Comparison of ENCODE assay signal across 18 cellular contexts in the genomic region with DNA sequence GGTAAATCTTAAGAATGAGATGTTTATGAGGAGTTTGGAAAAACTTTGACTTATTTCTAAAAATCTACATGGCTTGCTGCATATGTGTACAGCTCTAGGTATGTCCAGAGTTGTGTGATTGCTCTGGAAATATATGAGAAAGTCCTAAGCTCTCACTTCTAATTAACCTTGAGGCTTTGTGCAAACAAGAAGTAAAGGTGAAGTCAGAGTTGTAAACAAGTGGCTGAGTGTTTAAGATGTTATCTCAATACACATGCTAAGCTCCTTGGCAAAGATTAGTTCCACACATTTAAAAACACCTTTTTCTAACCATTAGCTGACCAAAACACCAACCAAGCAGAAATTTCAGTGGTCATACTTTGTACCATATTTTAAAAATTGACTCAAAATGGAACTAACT.
"Had no signal": no experiment of that assay in that cellular context is flagged by ENCODE, and none has a peak within 500 bp of the region (broad histone marks: within the 10 kb centered on the region; RNA-seq: fewer than 3 reads in every experiment).

No MANE protein-coding gene starts in this region.

- DNase-seq: activated CD4-positive, alpha-beta T cell treated with anti-CD3 and anti-CD28 coated beads, Interleukin-2, amount 50 U/mL, for 1 hour; activated naive CD4-positive, alpha-beta T cell; anterior cingulate cortex; effector memory CD4-positive, alpha-beta T cell; naive thymus-derived CD4-positive, alpha-beta T cell; psoas muscle; right lobe of liver; spleen; stimulated activated naive CD8-positive, alpha-beta T cell treated with anti-CD3 and anti-CD28 coated beads, Interleukin-15, amount 100 ng/mL, for 72 hours; T-helper 17 cell; testis; upper lobe of right lung had no signal

- H3K9me3 ChIP-seq: neutrophil, psoas muscle, right lobe of liver, testis, upper lobe of right lung had no signal

- ATAC-seq: naive thymus-derived CD4-positive, alpha-beta T cell; psoas muscle; right lobe of liver; stimulated activated naive CD8-positive, alpha-beta T cell treated with anti-CD3 and anti-CD28 coated beads, Interleukin-15, amount 100 ng/mL, for 72 hours; T-helper 17 cell; upper lobe of right lung had no signal

- H3K36me3 ChIP-seq: neutrophil, right lobe of liver, spleen, upper lobe of right lung had no signal

- H3K27me3 Mint-ChIP-seq: dendritic cell treated with granulocyte-macrophage colony-stimulating factor and Interleukin-4, amounts not matched to agents 40 ng/mL and 50 ng/mL, for 4 days; naive thymus-derived CD4-positive, alpha-beta T cell; stimulated activated naive CD8-positive, alpha-beta T cell treated with anti-CD3 and anti-CD28 coated beads, Interleukin-15, amount 100 ng/mL, for 72 hours; T-helper 17 cell had no signal

- H3K27me3 ChIP-seq: neutrophil, right lobe of liver, spleen, testis, upper lobe of right lung had no signal

- H3K27ac Mint-ChIP-seq: dendritic cell treated with granulocyte-macrophage colony-stimulating factor and Interleukin-4, amounts not matched to agents 40 ng/mL and 50 ng/mL, for 4 days; naive thymus-derived CD4-positive, alpha-beta T cell; stimulated activated naive CD8-positive, alpha-beta T cell treated with anti-CD3 and anti-CD28 coated beads, Interleukin-15, amount 100 ng/mL, for 72 hours; T-helper 17 cell had no signal

- H3K27ac ChIP-seq: neutrophil, psoas muscle, right lobe of liver, spleen, testis, upper lobe of right lung had no signal

- H3K4me1 Mint-ChIP-seq: naive thymus-derived CD4-positive, alpha-beta T cell; stimulated activated naive CD8-positive, alpha-beta T cell treated with anti-CD3 and anti-CD28 coated beads, Interleukin-15, amount 100 ng/mL, for 72 hours; T-helper 17 cell had no signal

- H3K4me3 Mint-ChIP-seq: dendritic cell treated with granulocyte-macrophage colony-stimulating factor and Interleukin-4, amounts not matched to agents 40 ng/mL and 50 ng/mL, for 4 days; naive thymus-derived CD4-positive, alpha-beta T cell; stimulated activated naive CD8-positive, alpha-beta T cell treated with anti-CD3 and anti-CD28 coated beads, Interleukin-15, amount 100 ng/mL, for 72 hours; T-helper 17 cell had no signal

- H3K4me3 ChIP-seq: psoas muscle, right lobe of liver, spleen, testis, upper lobe of right lung had no signal

- H3K4me1 ChIP-seq: psoas muscle, right lobe of liver, spleen, testis, upper lobe of right lung had no signal

- FAIRE-seq: bronchial epithelial cell, frontal cortex, islet of Langerhans, TTC549 had no signal

- H3K9me3 Mint-ChIP-seq: dendritic cell treated with granulocyte-macrophage colony-stimulating factor and Interleukin-4, amounts not matched to agents 40 ng/mL and 50 ng/mL, for 4 days had no signal

- H3K36me3 Mint-ChIP-seq: naive thymus-derived CD4-positive, alpha-beta T cell had no signal
